18 cellular contexts compared by ENCODE assay signal in the genomic region with DNA sequence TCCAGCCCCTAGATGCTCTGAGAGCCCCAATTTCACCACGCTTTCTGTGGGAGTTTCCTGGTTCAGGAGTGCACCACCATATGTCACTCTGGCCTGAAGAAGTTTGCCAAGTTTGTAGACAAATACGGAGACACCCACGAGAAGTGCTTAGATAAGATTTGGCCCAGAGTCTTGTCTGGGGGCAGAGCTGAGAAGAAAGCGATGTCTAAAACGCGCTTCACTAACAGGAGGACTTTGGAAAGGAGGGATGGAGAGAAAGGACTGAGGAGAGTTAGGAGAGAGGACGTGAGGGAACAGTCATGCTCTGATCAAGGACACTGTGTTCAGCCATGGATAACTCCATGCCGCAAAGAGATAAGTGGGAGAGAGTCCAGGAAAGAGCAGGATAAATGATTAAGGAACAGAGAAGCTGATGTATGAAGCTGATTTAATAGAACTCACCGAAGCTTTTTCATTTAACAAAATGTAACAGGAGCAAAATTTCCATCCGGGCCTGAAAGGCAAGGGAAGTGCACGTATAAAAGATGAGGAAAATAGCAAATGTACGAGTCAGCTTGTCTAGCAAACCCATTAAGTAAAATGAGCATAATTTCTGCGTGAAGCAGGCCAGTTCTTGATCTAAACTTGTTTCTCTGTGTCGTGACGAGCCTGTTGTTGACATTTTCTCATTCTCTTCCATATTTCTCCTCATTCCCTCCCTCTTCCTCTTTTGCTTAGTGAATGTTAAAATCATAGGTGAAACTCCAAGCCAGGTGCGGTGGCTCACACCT. TPM values are rescaled to one million over a fixed set of nuclear protein-coding genes. Genes with fewer than 3 reads are reported as not detected.
DNase-seq lines count a peak whose midpoint lies in the region; ATAC-seq, FAIRE-seq and TF ChIP-seq lines count a peak whose summit lies in the region.
"Had no signal": no experiment of that assay in that cellular context is flagged by ENCODE, and none has a peak within 500 bp of the region (broad histone marks: within the 10 kb centered on the region; RNA-seq: fewer than 3 reads in every experiment).

No MANE protein-coding gene starts in this region.

- H3K27ac ChIP-seq in right atrium auricular region (peak overlapping the region; percentile 19 to 59), small intestine (ENCODE audit: low read depth in 1 of 2, low read length in 1 of 2) (peak overlapping the region; percentile 3 to 72), gastrocnemius medialis (no peak overlapping the region), spleen (no peak overlapping the region)
- H3K27ac ChIP-seq: breast epithelium, KMS-11, parathyroid adenoma had no signal

- H3K36me3 ChIP-seq in right atrium auricular region, result no peaks in the 10 kb centered on the region
- H3K36me3 ChIP-seq in small intestine (ENCODE audit: control insufficient read depth in 2 of 2, insufficient read depth in 2 of 2, low read length in 2 of 2), result no peaks in the 10 kb centered on the region
- no peaks in the 10 kb centered on the region for H3K36me3 ChIP-seq in gastrocnemius medialis
- H3K36me3 ChIP-seq in spleen, result no peaks in the 10 kb centered on the region
- H3K36me3 ChIP-seq: BE2C, breast epithelium had no signal

- DNase-seq in M059J (ENCODE audit: low read depth) (peak; percentile 34), astrocyte of the spinal cord (ENCODE audit: low read depth, low spot score) (peak; percentile 42), right atrium auricular region (ENCODE audit: low spot score) (no peak), small intestine (peak; percentile 86), gastrocnemius medialis (no peak), spleen (no peak)
- DNase-seq: activated naive CD4-positive, alpha-beta T cell treated with anti-CD3 and anti-CD28 coated beads, Interleukin-2, amount 50 U/mL, for 16 hours; activated T-cell treated with anti-CD3 and anti-CD28 coated beads for 4 hours; BE2C; NCI-H1092; NCI-H748 treated with DMSO at 0.1 percent for 48 hours had no signal

- H3K4me3 ChIP-seq in astrocyte of the spinal cord (ENCODE audit: low read depth, low read length) (no peak overlapping the region), right atrium auricular region (no peak overlapping the region), small intestine (ENCODE audit: low read depth in 1 of 2, low read length in 2 of 2) (no peak overlapping the region), gastrocnemius medialis (no peak overlapping the region), spleen (no peak overlapping the region)
- H3K4me3 ChIP-seq: breast epithelium had no signal

- ATAC-seq in gastrocnemius medialis, result no peak
- no peak for ATAC-seq in GM21526 (IDR thresholded peaks at IDR 0.05; ENCODE audit: low FRiP score, unreplicated experiment)

- TF ChIP-seq CTCF in astrocyte of the spinal cord (IDR thresholded peaks at IDR 0.05; ENCODE audit: low read depth, low read length) (no peak), right atrium auricular region (IDR thresholded peaks at IDR 0.05) (no peak), gastrocnemius medialis (IDR thresholded peaks at IDR 0.05 in 4 of 5, conservative IDR thresholded peaks at IDR 0.05 in 1 of 5) (no peak), spleen (IDR thresholded peaks at IDR 0.05 in 8 of 11, conservative IDR thresholded peaks at IDR 0.05 in 3 of 11) (no peak)

- WGBS in small intestine, 3 donors, result 45 to 60% (median 53%) methylated on average over 16 of the region's 16 CpGs
- WGBS in spleen, 5 donors, result 74 to 81% (median 77%) methylated on average over 16 of the region's 16 CpGs

- H3K27me3 ChIP-seq in right atrium auricular region (no peaks in the 10 kb centered on the region), small intestine (ENCODE audit: control insufficient read depth in 2 of 2, insufficient read depth in 2 of 2, low read length in 2 of 2) (no peaks in the 10 kb centered on the region), gastrocnemius medialis (no peaks in the 10 kb centered on the region), spleen (replicated peaks in 1 of 7) (no peaks in the 10 kb centered on the region)
- H3K27me3 ChIP-seq: breast epithelium had no signal

- in situ Hi-C loops in astrocyte of the spinal cord (cut with HindIII; ENCODE audit: low sequenced_read_pairs) (no loop called here), gastrocnemius medialis (cut with MboI; ENCODE audit: low sequenced_read_pairs in 4 of 4) (no loop called here)

- H3K4me1 ChIP-seq in right atrium auricular region (peaks cover 0 to 17% of the 10 kb centered on the region in 2 donors), small intestine (ENCODE audit: control insufficient read depth in 2 of 2, insufficient read depth in 1 of 2, low read depth in 1 of 2, low read length in 1 of 2) (peaks cover 0 to 13% of the 10 kb centered on the region in 2 donors), gastrocnemius medialis (peaks cover 0 to 7% of the 10 kb centered on the region in 2 donors), spleen (no peaks in the 10 kb centered on the region)
- H3K4me1 ChIP-seq: BE2C, breast epithelium, parathyroid adenoma had no signal

- TF ChIP-seq POLR2A in gastrocnemius medialis (IDR thresholded peaks at IDR 0.05) (no peak), spleen (IDR thresholded peaks at IDR 0.05) (no peak)

- H3K9me3 ChIP-seq in right atrium auricular region, result no peaks in the 10 kb centered on the region
- peaks cover 2% of the 10 kb centered on the region for H3K9me3 ChIP-seq in small intestine (ENCODE audit: control insufficient read depth, low read depth)
- H3K9me3 ChIP-seq in gastrocnemius medialis, result no peaks in the 10 kb centered on the region
- peaks cover 0 to 19% (median 8%) of the 10 kb centered on the region in 8 donors for H3K9me3 ChIP-seq in spleen
- H3K9me3 ChIP-seq: BE2C, breast epithelium had no signal

- no peak for FAIRE-seq in small intestine (lab: Jason Lieb, UNC)
- FAIRE-seq: D721Med, GM12892, TTC549 had no signal

- intact Hi-C loops in gastrocnemius medialis (cut with DNase I; ENCODE audit: low total_unique reads) (no loop called here), spleen (cut with DNase I; ENCODE audit: low total_unique reads) (no loop called here)

RNA-seq across cellular contexts. Expression of a gene that starts 23.4 kb away (rescaled TPM):
- total RNA-seq in M059J (2014; rRNA removed; shearing (Covaris generic)), result 3.1 and 5.8 TPM in 2 replicates
- 1 to 10 TPM; 1.6 to 3.2 TPM for total RNA-seq in right atrium auricular region
- 1 to 10 TPM in 2 of 3 donors, under 1 TPM in 1; 0.81 to 3.8 (median 1.3) TPM for polyA plus RNA-seq in small intestine
- 1 to 10 TPM; 2.4 to 5.0 (median 2.5) TPM for total RNA-seq in gastrocnemius medialis
- total RNA-seq in spleen, result 1 to 10 TPM; 3.5 to 8.0 (median 4.6) TPM
- 1 to 10 TPM in 1 of 3 donors, under 1 TPM in 2; 0.42 to 1.7 (median 0.59) TPM for polyA plus RNA-seq in spleen

Comparison
In these comparisons a context has a peak if more than half of its experiments do, and no peak if none do; other contexts are left out.
1. DNase-seq: peak in M059J (single experiment), astrocyte of the spinal cord (single experiment) and small intestine (single experiment); none in right atrium auricular region (single experiment), gastrocnemius medialis (0 of 2) and spleen (single experiment).
2. H3K27ac ChIP-seq: peak in right atrium auricular region (2 of 2) and small intestine (2 of 2); none in gastrocnemius medialis (0 of 4) and spleen (0 of 8).